1 cellular context compared by ENCODE assay signal in the genomic region with DNA sequence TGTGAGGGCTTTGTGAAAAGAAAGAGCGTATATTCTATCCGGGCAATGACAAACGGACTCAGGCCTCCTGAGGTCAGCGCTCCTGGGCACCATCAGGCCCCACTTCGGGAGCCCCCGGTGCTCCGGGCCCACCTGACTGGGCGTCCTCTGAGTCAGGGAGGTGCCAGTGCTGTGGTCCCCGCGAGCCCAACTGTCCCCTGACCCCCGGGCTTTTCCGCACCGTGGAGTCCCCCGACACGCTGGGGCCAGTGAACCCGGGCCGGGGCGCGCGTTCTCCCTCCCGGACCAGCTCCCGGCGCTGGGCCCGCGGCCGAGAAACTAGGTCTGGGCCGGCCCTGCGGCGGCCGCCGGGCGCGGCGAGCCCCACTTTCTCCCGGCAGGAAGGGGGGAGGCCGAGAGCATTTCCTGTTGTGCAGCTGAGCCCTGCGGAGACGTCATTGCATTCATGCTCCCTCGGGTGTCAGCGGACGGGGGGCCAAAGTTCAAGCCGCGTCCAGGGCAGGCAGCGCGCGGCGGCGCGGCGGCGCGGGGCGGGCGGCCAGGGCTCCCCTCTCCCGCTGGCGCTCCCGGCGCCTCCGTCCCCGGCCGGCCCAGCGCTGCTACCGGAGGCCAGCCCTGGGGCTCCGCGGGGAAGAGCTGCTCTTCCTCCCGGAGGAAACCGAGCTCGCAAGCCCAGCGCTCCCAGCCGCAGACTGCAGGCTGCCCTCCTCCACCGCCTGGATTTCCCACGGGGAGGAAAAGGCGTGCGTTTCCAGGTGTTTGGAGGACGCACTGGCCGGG.
TF ChIP-seq lines count a peak whose summit lies in the region.

No MANE protein-coding gene starts in this region.

TF ChIP-seq in HepG2, 621 proteins besides CTCF, POLR2A, EP300 and RAD21 (continued from another document and continues in another):
- TF ChIP-seq, protein P1, sequence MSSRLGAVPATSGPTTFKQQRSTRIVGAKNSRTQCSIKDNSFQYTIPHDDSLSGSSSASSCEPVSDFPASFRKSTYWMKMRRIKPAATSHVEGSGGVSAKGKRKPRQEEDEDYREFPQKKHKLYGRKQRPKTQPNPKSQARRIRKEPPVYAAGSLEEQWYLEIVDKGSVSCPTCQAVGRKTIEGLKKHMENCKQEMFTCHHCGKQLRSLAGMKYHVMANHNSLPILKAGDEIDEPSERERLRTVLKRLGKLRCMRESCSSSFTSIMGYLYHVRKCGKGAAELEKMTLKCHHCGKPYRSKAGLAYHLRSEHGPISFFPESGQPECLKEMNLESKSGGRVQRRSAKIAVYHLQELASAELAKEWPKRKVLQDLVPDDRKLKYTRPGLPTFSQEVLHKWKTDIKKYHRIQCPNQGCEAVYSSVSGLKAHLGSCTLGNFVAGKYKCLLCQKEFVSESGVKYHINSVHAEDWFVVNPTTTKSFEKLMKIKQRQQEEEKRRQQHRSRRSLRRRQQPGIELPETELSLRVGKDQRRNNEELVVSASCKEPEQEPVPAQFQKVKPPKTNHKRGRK (CRISPR knock-in tag; IDR thresholded peaks at IDR 0.05): no peak
- TF ChIP-seq, protein P2, sequence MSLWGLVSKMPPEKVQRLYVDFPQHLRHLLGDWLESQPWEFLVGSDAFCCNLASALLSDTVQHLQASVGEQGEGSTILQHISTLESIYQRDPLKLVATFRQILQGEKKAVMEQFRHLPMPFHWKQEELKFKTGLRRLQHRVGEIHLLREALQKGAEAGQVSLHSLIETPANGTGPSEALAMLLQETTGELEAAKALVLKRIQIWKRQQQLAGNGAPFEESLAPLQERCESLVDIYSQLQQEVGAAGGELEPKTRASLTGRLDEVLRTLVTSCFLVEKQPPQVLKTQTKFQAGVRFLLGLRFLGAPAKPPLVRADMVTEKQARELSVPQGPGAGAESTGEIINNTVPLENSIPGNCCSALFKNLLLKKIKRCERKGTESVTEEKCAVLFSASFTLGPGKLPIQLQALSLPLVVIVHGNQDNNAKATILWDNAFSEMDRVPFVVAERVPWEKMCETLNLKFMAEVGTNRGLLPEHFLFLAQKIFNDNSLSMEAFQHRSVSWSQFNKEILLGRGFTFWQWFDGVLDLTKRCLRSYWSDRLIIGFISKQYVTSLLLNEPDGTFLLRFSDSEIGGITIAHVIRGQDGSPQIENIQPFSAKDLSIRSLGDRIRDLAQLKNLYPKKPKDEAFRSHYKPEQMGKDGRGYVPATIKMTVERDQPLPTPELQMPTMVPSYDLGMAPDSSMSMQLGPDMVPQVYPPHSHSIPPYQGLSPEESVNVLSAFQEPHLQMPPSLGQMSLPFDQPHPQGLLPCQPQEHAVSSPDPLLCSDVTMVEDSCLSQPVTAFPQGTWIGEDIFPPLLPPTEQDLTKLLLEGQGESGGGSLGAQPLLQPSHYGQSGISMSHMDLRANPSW (CRISPR knock-in tag; IDR thresholded peaks at IDR 0.05; ENCODE audit: borderline replicate concordance): peak; percentile 24; the same call in 1 of the 2 replicates
- TF ChIP-seq ZNF12 (CRISPR knock-in tag; IDR thresholded peaks at IDR 0.05): no peak; the same call in 1 of the 2 replicates
- no peak for TF ChIP-seq ZFP41 (CRISPR knock-in tag; IDR thresholded peaks at IDR 0.05; ENCODE audit: borderline replicate concordance)
- peak; percentile 81; the same call in 1 of the 2 replicates for TF ChIP-seq ZNF431 (CRISPR knock-in tag; IDR thresholded peaks at IDR 0.05; ENCODE audit: borderline replicate concordance, low read depth)
- no peak for TF ChIP-seq ADNP (CRISPR knock-in tag; IDR thresholded peaks at IDR 0.05)
- TF ChIP-seq ZKSCAN1 (IDR thresholded peaks at IDR 0.05; ENCODE audit: low read length): no peak
- no peak for TF ChIP-seq ZNF652 (CRISPR knock-in tag; IDR thresholded peaks at IDR 0.05; ENCODE audit: borderline replicate concordance, low read depth)
- no peak for TF ChIP-seq ZFP36L2 (CRISPR knock-in tag; IDR thresholded peaks at IDR 0.05)
- TF ChIP-seq, protein P3, sequence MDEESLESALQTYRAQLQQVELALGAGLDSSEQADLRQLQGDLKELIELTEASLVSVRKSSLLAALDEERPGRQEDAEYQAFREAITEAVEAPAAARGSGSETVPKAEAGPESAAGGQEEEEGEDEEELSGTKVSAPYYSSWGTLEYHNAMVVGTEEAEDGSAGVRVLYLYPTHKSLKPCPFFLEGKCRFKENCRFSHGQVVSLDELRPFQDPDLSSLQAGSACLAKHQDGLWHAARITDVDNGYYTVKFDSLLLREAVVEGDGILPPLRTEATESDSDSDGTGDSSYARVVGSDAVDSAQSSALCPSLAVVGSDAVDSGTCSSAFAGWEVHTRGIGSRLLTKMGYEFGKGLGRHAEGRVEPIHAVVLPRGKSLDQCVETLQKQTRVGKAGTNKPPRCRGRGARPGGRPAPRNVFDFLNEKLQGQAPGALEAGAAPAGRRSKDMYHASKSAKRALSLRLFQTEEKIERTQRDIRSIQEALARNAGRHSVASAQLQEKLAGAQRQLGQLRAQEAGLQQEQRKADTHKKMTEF (CRISPR knock-in tag; IDR thresholded peaks at IDR 0.05): peak; percentile 84; the same call in 1 of the 2 replicates
- TF ChIP-seq ZNF678 (CRISPR knock-in tag; IDR thresholded peaks at IDR 0.05): no peak
- TF ChIP-seq SRSF9 (IDR thresholded peaks at IDR 0.05; ENCODE audit: borderline replicate concordance, insufficient read depth, low read depth, low read length, poor library complexity, severe bottlenecking): no peak
- TF ChIP-seq, protein P4, sequence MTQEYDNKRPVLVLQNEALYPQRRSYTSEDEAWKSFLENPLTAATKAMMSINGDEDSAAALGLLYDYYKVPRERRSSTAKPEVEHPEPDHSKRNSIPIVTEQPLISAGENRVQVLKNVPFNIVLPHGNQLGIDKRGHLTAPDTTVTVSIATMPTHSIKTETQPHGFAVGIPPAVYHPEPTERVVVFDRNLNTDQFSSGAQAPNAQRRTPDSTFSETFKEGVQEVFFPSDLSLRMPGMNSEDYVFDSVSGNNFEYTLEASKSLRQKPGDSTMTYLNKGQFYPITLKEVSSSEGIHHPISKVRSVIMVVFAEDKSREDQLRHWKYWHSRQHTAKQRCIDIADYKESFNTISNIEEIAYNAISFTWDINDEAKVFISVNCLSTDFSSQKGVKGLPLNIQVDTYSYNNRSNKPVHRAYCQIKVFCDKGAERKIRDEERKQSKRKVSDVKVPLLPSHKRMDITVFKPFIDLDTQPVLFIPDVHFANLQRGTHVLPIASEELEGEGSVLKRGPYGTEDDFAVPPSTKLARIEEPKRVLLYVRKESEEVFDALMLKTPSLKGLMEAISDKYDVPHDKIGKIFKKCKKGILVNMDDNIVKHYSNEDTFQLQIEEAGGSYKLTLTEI (CRISPR knock-in tag; conservative IDR thresholded peaks at IDR 0.05): no peak
- TF ChIP-seq HNRNPLL (IDR thresholded peaks at IDR 0.05; ENCODE audit: low read depth, low read length, poor library complexity, severe bottlenecking): peak; percentile 99
- 0 out of 2 replicates have a peak, but pooled peaks have one; percentile 59 for TF ChIP-seq ZNF343 (CRISPR knock-in tag; IDR thresholded peaks at IDR 0.05)
- TF ChIP-seq, protein P5, sequence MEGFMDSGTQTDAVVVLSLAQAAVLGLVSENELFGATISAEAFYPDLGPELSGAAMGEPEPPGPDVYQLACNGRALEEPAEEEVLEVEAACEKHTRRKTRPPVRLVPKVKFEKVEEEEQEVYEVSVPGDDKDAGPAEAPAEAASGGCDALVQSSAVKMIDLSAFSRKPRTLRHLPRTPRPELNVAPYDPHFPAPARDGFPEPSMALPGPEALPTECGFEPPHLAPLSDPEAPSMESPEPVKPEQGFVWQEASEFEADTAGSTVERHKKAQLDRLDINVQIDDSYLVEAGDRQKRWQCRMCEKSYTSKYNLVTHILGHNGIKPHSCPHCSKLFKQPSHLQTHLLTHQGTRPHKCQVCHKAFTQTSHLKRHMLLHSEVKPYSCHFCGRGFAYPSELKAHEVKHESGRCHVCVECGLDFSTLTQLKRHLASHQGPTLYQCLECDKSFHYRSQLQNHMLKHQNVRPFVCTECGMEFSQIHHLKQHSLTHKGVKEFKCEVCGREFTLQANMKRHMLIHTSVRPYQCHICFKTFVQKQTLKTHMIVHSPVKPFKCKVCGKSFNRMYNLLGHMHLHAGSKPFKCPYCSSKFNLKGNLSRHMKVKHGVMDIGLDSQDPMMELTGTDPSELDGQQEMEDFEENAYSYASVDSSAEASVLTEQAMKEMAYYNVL (CRISPR knock-in tag; IDR thresholded peaks at IDR 0.05; ENCODE audit: borderline replicate concordance): peak; percentile 85
- TF ChIP-seq, protein P6, sequence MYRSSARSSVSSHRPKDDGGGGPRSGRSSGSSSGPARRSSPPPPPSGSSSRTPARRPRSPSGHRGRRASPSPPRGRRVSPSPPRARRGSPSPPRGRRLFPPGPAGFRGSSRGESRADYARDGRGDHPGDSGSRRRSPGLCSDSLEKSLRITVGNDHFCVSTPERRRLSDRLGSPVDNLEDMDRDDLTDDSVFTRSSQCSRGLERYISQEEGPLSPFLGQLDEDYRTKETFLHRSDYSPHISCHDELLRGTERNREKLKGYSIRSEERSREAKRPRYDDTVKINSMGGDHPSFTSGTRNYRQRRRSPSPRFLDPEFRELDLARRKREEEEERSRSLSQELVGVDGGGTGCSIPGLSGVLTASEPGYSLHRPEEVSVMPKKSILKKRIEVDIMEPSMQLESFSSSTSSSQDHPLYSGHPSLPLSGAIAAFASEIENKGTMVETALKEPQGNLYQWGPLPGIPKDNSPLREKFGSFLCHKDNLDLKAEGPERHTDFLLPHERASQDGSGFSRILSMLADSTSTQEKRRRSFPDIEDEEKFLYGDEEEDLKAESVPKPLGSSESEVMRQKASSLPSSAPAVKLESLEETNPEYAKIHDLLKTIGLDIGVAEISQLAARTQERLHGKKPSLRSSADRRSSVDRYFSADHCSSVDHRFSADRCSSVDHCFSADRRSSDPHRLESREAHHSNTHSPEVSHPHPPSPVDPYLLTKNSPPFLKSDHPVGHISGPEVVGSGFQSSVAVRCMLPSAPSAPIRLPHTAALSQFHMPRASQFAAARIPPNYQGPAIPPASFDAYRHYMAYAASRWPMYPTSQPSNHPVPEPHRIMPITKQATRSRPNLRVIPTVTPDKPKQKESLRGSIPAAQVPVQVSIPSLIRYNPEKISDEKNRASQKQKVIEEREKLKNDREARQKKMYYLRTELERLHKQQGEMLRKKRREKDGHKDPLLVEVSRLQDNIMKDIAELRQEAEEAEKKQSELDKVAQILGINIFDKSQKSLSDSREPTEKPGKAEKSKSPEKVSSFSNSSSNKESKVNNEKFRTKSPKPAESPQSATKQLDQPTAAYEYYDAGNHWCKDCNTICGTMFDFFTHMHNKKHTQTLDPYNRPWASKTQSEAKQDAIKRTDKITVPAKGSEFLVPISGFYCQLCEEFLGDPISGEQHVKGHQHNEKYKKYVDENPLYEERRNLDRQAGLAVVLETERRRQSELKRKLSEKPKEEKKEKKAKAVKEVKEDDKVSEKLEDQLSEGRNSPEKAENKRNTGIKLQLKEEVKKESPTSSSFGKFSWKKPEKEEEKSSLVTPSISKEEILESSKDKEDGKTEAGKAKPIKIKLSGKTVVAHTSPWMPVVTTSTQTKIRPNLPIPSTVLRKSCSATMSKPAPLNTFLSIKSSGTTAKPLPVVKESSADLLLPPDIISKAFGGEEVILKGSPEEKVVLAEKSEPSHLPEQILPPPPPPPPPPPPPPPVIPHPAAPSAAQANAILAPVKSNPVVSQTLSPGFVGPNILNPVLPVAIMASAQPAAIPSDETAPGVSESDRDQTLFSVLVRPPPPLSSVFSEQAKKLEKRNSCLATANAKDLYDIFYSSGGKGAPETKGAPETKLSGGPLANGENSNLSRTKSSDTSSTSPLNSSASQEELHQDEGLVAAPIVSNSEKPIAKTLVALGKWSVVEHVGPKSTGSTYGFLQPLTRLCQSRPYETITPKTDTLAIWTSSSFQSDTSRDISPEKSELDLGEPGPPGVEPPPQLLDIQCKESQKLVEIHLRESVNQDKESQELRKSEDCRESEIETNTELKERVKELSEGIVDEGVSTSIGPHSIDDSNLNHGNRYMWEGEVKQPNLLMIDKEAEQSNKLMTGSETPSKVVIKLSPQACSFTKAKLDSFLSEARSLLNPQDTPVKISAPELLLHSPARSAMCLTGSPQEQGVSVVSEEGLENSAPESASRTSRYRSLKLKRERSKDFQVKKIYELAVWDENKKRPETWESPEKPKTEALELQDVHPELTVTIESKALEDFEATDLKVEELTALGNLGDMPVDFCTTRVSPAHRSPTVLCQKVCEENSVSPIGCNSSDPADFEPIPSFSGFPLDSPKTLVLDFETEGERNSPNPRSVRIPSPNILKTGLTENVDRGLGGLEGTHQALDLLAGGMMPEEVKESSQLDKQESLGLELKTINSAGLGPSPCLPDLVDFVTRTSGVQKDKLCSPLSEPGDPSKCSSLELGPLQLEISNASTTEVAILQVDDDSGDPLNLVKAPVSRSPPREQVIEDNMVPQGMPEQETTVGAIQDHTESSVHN (CRISPR knock-in tag; IDR thresholded peaks at IDR 0.05): no peak
- no peak for TF ChIP-seq SMAD3 (CRISPR knock-in tag; IDR thresholded peaks at IDR 0.05)
- TF ChIP-seq FOSL2 (CRISPR knock-in tag; IDR thresholded peaks at IDR 0.05): peak; percentile 57
- no peak for TF ChIP-seq HNRNPUL1 (IDR thresholded peaks at IDR 0.05; ENCODE audit: low read depth, low read length)
- TF ChIP-seq, protein P7, sequence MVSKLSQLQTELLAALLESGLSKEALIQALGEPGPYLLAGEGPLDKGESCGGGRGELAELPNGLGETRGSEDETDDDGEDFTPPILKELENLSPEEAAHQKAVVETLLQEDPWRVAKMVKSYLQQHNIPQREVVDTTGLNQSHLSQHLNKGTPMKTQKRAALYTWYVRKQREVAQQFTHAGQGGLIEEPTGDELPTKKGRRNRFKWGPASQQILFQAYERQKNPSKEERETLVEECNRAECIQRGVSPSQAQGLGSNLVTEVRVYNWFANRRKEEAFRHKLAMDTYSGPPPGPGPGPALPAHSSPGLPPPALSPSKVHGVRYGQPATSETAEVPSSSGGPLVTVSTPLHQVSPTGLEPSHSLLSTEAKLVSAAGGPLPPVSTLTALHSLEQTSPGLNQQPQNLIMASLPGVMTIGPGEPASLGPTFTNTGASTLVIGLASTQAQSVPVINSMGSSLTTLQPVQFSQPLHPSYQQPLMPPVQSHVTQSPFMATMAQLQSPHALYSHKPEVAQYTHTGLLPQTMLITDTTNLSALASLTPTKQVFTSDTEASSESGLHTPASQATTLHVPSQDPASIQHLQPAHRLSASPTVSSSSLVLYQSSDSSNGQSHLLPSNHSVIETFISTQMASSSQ (IDR thresholded peaks at IDR 0.05; ENCODE audit: low read depth): no peak
- TF ChIP-seq, protein P7 (CRISPR knock-in tag; IDR thresholded peaks at IDR 0.05; ENCODE audit: borderline replicate concordance): no peak
- peak; percentile 69 for TF ChIP-seq ETV6 (CRISPR knock-in tag; conservative IDR thresholded peaks at IDR 0.05)
- TF ChIP-seq RORA (CRISPR knock-in tag; IDR thresholded peaks at IDR 0.05): no peak
- TF ChIP-seq ZNF263 (CRISPR knock-in tag; IDR thresholded peaks at IDR 0.05): peak; percentile 65; the same call in 1 of the 2 replicates
- TF ChIP-seq KLF6 (CRISPR knock-in tag; IDR thresholded peaks at IDR 0.05): peak; percentile 93; the same call in 1 of the 2 replicates
- TF ChIP-seq ZNF3 (CRISPR knock-in tag; IDR thresholded peaks at IDR 0.05): no peak
- TF ChIP-seq ZNF777 (CRISPR knock-in tag; IDR thresholded peaks at IDR 0.05): peak; percentile 91
- peak; percentile 86; the same call in 1 of the 2 replicates for TF ChIP-seq TEAD2 (CRISPR knock-in tag; IDR thresholded peaks at IDR 0.05)
